In the genomic region with DNA sequence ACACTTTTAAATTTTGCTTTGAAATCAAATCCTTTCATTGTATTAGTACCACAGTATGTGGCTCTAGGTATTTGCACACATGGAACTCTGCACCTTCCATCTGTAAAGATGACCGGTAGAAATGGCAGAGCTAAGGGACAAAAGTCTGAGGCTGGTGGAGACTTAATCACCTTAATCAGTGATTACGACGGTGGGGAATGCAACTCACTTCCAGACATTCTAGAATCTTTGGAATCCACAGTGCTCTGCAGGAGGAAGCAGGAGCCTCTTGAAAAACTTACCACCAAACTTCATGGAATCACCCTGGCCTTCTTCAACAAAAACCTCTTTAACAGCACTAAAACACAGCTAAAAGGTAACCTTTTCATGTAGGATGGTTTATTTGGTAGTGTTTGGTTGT, we compare ENCODE assay signal across 1 cellular context.
TF ChIP-seq lines count a peak whose summit lies in the region.

No MANE protein-coding gene starts in this region.

TF ChIP-seq in H1, 55 proteins besides CTCF, POLR2A, EP300 and RAD21:
- TF ChIP-seq, protein P1, sequence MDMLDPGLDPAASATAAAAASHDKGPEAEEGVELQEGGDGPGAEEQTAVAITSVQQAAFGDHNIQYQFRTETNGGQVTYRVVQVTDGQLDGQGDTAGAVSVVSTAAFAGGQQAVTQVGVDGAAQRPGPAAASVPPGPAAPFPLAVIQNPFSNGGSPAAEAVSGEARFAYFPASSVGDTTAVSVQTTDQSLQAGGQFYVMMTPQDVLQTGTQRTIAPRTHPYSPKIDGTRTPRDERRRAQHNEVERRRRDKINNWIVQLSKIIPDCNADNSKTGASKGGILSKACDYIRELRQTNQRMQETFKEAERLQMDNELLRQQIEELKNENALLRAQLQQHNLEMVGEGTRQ (IDR thresholded peaks at IDR 0.05; ENCODE audit: low read length) = no peak
- TF ChIP-seq TAF1 (IDR thresholded peaks at IDR 0.05; ENCODE audit: low read depth, low read length) (no peak), TCF12 (IDR thresholded peaks at IDR 0.05; ENCODE audit: low read depth, low read length) (no peak), TBP (IDR thresholded peaks at IDR 0.05; ENCODE audit: low read depth, low read length) (no peak), RBBP5 (IDR thresholded peaks at IDR 0.05; ENCODE audit: borderline replicate concordance, low read depth, low read length) (no peak), BRCA1 (IDR thresholded peaks at IDR 0.05; ENCODE audit: low read depth, low read length) (no peak), CTBP2 (IDR thresholded peaks at IDR 0.05; ENCODE audit: borderline replicate concordance, insufficient read depth, insufficient read length, low read length) (no peak), BACH1 (IDR thresholded peaks at IDR 0.05; ENCODE audit: low read length) (no peak), JUN (IDR thresholded peaks at IDR 0.05; ENCODE audit: low read depth, low read length) (no peak), CBX5 (IDR thresholded peaks at IDR 0.05; ENCODE audit: low read depth, low read length) (no peak), RFX5 (IDR thresholded peaks at IDR 0.05; ENCODE audit: borderline replicate concordance, low read depth, low read length) (no peak), HDAC6 (IDR thresholded peaks at IDR 0.05; ENCODE audit: low read depth, low read length) (no peak), POLR2AphosphoS5 (IDR thresholded peaks at IDR 0.05; ENCODE audit: low read depth, low read length) (no peak)
- TF ChIP-seq, protein P2, sequence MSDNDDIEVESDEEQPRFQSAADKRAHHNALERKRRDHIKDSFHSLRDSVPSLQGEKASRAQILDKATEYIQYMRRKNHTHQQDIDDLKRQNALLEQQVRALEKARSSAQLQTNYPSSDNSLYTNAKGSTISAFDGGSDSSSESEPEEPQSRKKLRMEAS (IDR thresholded peaks at IDR 0.05) = no peak
TF ChIP-seq in H1: peak in this region for 0.
